2 cellular contexts compared by ENCODE assay signal in genomic region chrX:153628665-153629064, GRCh38.
TF ChIP-seq lines count a peak whose summit lies in the region.

No MANE protein-coding gene starts in this region.

TF ChIP-seq in SK-N-SH, 30 proteins besides CTCF, POLR2A, EP300 and RAD21 (continued from another document):
- no peak for TF ChIP-seq NRF1 (IDR thresholded peaks at IDR 0.05; ENCODE audit: low read depth, low read length)
- no peak for TF ChIP-seq SMC3 (IDR thresholded peaks at IDR 0.05; ENCODE audit: low read depth, low read length)
- no peak for TF ChIP-seq USF2 (IDR thresholded peaks at IDR 0.05; ENCODE audit: borderline replicate concordance, low read depth, low read length)
- no peak for TF ChIP-seq JUND (IDR thresholded peaks at IDR 0.05)
- TF ChIP-seq SIN3A (IDR thresholded peaks at IDR 0.05; ENCODE audit: borderline replicate concordance, low read depth, low read length) = no peak
- no peak for TF ChIP-seq NFIC (IDR thresholded peaks at IDR 0.05; ENCODE audit: borderline replicate concordance)
- TF ChIP-seq TAF1 (IDR thresholded peaks at IDR 0.05; ENCODE audit: borderline replicate concordance, low read depth, low read length) = no peak
- TF ChIP-seq FOXM1 (IDR thresholded peaks at IDR 0.05; ENCODE audit: low read depth) = no peak
- TF ChIP-seq, protein P1, sequence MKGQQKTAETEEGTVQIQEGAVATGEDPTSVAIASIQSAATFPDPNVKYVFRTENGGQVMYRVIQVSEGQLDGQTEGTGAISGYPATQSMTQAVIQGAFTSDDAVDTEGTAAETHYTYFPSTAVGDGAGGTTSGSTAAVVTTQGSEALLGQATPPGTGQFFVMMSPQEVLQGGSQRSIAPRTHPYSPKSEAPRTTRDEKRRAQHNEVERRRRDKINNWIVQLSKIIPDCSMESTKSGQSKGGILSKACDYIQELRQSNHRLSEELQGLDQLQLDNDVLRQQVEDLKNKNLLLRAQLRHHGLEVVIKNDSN (IDR thresholded peaks at IDR 0.05; ENCODE audit: borderline replicate concordance, low read depth) = no peak
- TF ChIP-seq EZH2phosphoT487 (IDR thresholded peaks at IDR 0.05; ENCODE audit: borderline replicate concordance, low read depth) = no peak
TF ChIP-seq in SK-N-SH: peak in this region for 0.

TF ChIP-seq in SK-N-SH treated with all-trans-retinoic acid at 6 μM for 48 hours, 23 proteins besides CTCF, POLR2A, EP300 and RAD21 (continued from another document):
- TF ChIP-seq, protein P2, sequence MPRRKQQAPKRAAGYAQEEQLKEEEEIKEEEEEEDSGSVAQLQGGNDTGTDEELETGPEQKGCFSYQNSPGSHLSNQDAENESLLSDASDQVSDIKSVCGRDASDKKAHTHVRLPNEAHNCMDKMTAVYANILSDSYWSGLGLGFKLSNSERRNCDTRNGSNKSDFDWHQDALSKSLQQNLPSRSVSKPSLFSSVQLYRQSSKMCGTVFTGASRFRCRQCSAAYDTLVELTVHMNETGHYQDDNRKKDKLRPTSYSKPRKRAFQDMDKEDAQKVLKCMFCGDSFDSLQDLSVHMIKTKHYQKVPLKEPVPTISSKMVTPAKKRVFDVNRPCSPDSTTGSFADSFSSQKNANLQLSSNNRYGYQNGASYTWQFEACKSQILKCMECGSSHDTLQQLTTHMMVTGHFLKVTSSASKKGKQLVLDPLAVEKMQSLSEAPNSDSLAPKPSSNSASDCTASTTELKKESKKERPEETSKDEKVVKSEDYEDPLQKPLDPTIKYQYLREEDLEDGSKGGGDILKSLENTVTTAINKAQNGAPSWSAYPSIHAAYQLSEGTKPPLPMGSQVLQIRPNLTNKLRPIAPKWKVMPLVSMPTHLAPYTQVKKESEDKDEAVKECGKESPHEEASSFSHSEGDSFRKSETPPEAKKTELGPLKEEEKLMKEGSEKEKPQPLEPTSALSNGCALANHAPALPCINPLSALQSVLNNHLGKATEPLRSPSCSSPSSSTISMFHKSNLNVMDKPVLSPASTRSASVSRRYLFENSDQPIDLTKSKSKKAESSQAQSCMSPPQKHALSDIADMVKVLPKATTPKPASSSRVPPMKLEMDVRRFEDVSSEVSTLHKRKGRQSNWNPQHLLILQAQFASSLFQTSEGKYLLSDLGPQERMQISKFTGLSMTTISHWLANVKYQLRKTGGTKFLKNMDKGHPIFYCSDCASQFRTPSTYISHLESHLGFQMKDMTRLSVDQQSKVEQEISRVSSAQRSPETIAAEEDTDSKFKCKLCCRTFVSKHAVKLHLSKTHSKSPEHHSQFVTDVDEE (CRISPR knock-in tag; IDR thresholded peaks at IDR 0.05) = no peak
- TF ChIP-seq, protein P3, sequence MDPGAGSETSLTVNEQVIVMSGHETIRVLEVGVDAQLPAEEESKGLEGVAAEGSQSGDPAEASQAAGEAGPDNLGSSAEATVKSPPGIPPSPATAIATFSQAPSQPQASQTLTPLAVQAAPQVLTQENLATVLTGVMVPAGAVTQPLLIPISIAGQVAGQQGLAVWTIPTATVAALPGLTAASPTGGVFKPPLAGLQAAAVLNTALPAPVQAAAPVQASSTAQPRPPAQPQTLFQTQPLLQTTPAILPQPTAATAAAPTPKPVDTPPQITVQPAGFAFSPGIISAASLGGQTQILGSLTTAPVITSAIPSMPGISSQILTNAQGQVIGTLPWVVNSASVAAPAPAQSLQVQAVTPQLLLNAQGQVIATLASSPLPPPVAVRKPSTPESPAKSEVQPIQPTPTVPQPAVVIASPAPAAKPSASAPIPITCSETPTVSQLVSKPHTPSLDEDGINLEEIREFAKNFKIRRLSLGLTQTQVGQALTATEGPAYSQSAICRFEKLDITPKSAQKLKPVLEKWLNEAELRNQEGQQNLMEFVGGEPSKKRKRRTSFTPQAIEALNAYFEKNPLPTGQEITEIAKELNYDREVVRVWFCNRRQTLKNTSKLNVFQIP (CRISPR knock-in tag; IDR thresholded peaks at IDR 0.05; ENCODE audit: borderline replicate concordance, low read depth) = no peak
- TF ChIP-seq GLIS3 (CRISPR knock-in tag; IDR thresholded peaks at IDR 0.05) = no peak
- TF ChIP-seq ZC3H10 (CRISPR knock-in tag; IDR thresholded peaks at IDR 0.05) = no peak
- no peak for TF ChIP-seq PPARA (CRISPR knock-in tag; IDR thresholded peaks at IDR 0.05; ENCODE audit: borderline replicate concordance)
- TF ChIP-seq ESRRG (CRISPR knock-in tag; IDR thresholded peaks at IDR 0.05) = no peak
- TF ChIP-seq TOX (CRISPR knock-in tag; IDR thresholded peaks at IDR 0.05; ENCODE audit: borderline replicate concordance) = no peak
